Comparison of ENCODE assay signal across 8 cellular contexts in the genomic region with DNA sequence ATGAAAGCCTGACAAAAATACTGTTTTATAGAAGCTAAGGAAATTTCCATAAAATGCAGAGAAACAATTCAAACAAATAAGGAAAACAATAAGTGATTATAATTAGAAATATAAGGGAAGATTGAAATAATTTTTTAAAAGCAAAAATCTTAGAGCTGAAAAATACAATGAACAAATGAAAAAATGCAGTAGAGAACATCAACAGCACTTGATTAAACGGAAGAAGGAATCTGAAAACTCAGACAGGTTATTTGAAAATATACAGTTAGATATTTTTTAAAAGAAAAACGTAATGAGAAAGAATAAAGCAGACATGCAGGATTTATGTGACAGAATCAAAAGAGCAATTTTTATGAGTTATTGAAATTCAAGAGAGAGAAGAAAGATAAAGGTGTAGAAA.
"Had no signal": no experiment of that assay in that cellular context is flagged by ENCODE, and none has a peak within 500 bp of the region (broad histone marks: within the 10 kb centered on the region; RNA-seq: fewer than 3 reads in every experiment).

No MANE protein-coding gene starts in this region.

- ATAC-seq: GM23338 had no signal

- FAIRE-seq: H1, H54, HTR-8/SVneo had no signal

- H3K4me3 ChIP-seq: GM23338 had no signal

- H2AFZ ChIP-seq: GM23338 had no signal

- DNase-seq: H9, HCEC 1CT, Karpas-422 had no signal

- H3K27ac ChIP-seq: KMS-11 had no signal

- H3K4me2 ChIP-seq: GM23338, KMS-11 had no signal

- H3K9ac ChIP-seq: KMS-11 had no signal
